13 cellular contexts compared by ENCODE assay signal in the genomic region with DNA sequence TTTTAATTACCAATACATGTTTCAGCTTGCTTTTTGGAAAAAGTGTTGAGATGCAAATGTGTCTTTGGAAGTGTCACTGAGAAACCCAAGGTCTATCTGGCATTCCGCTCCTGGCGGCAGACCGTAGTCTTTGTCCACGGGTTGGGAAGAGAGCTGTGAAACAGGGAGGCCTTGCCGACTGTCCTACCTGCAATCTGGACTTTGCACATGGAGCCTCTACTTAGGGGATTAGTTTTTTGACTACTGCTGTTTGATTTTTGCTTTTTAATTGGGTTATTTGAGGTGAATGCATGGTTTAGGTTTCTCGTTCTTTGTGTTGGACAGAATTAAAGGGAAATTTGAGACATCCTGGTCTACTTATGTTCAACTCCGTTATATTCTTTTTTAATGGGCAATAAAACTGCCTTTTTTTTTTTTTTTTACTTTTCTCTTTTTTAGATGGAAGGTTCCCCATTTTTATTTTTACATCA. TPM values are rescaled to one million over a fixed set of nuclear protein-coding genes. Genes with fewer than 3 reads are reported as not detected.
DNase-seq lines count a peak whose midpoint lies in the region; ATAC-seq, FAIRE-seq and TF ChIP-seq lines count a peak whose summit lies in the region.
"Had no signal": no experiment of that assay in that cellular context is flagged by ENCODE, and none has a peak within 500 bp of the region (broad histone marks: within the 10 kb centered on the region; RNA-seq: fewer than 3 reads in every experiment).

No MANE protein-coding gene starts in this region.

- peak; percentile 22 for TF ChIP-seq CTCF in liver (IDR thresholded peaks at IDR 0.05; ENCODE audit: low read depth, low read length, missing input control)

- ATAC-seq in GM21515 (IDR thresholded peaks at IDR 0.05; ENCODE audit: unreplicated experiment), result peak; percentile 11
- ATAC-seq: stimulated activated naive CD8-positive, alpha-beta T cell treated with anti-CD3 and anti-CD28 coated beads, Interleukin-15, Interleukin-2, amounts not matched to agents 100 U/mL and 50 U/mL, for 24 hours had no signal

- H3K36me3 ChIP-seq in BLaER1 (peaks cover 22% of the 10 kb centered on the region), liver (ENCODE audit: control insufficient read depth in 4 of 4, insufficient read depth in 3 of 4, low read depth in 1 of 4, low read length in 3 of 4) (no peaks in the 10 kb centered on the region), MG63 (peaks cover 56% of the 10 kb centered on the region)
- H3K36me3 ChIP-seq: BE2C had no signal

- H3K4me3 ChIP-seq in BLaER1 (no peak overlapping the region), liver (ENCODE audit: low read depth in 1 of 3, low read length in 3 of 3) (no peak overlapping the region), MG63 (no peak overlapping the region)

- H4K20me1 ChIP-seq in BLaER1, result peaks cover 100% of the 10 kb centered on the region

- H3K9ac ChIP-seq in BLaER1 (no peak overlapping the region; the same call in 1 of the 2 replicates), liver (ENCODE audit: low read depth in 1 of 2, low read length in 2 of 2) (no peak overlapping the region)
- H3K9ac ChIP-seq: parathyroid adenoma had no signal

- peak; percentile 31 to 61 for TF ChIP-seq RAD21 in liver (IDR thresholded peaks at IDR 0.05)

- H3K27me3 ChIP-seq in BLaER1 (no peaks in the 10 kb centered on the region), liver (ENCODE audit: control insufficient read depth in 4 of 4, insufficient read depth in 4 of 4, low read length in 3 of 4) (no peaks in the 10 kb centered on the region), MG63 (no peaks in the 10 kb centered on the region)
- H3K27me3 ChIP-seq: BE2C had no signal

- DNase-seq in NCI-H69 (lab: John Stamatoyannopoulos, UW) (peak; percentile 53), urothelium cell line (ENCODE audit: low spot score) (no peak), MG63 (no peak), NCI-H2081 treated with DMSO at 0.1 percent for 48 hours (lab: John Stamatoyannopoulos, UW) (no peak)
- DNase-seq in activated CD4-positive, CD25-positive, alpha-beta regulatory T cell treated with anti-CD3 and anti-CD28 coated beads, Interleukin-2, amount 50 U/mL, for 72 hours, result no peak
- DNase-seq: activated CD4-positive, alpha-beta T cell treated with anti-CD3 and anti-CD28 coated beads, Interleukin-2, amount 50 U/mL, for 1 hour; BE2C; NCI-H1436; stimulated activated naive CD8-positive, alpha-beta T cell treated with anti-CD3 and anti-CD28 coated beads, Interleukin-15, Interleukin-2, amounts not matched to agents 100 U/mL and 50 U/mL, for 24 hours had no signal

- H3K4me1 ChIP-seq in BLaER1, result peaks cover 81% of the 10 kb centered on the region
- peaks cover 19 to 48% (median 34%) of the 10 kb centered on the region in 4 donors for H3K4me1 ChIP-seq in liver (ENCODE audit: control insufficient read depth in 4 of 4, insufficient read depth in 4 of 4, low read length in 3 of 4)
- H3K4me1 ChIP-seq: parathyroid adenoma had no signal

- FAIRE-seq in urothelium cell line (lab: Jason Lieb, UNC), result no peak

- WGBS in liver, result 41% methylated on average over 7 of the region's 7 CpGs

- H3K9me3 ChIP-seq in BLaER1 (peaks cover 21% of the 10 kb centered on the region), liver (ENCODE audit: control insufficient read depth in 4 of 4, low read length in 3 of 4) (no peaks in the 10 kb centered on the region), MG63 (peaks cover 9% of the 10 kb centered on the region)
- H3K9me3 ChIP-seq: BE2C had no signal

- H3K4me2 ChIP-seq in BLaER1, result peak overlapping the region; percentile 48

- H3K27ac ChIP-seq in BLaER1 (no peak overlapping the region), liver (ENCODE audit: low read depth in 1 of 2, low read length in 2 of 2) (peak overlapping the region; percentile 16 to 56)
- H3K27ac ChIP-seq: parathyroid adenoma had no signal

TF ChIP-seq in liver, 16 proteins besides CTCF, POLR2A, EP300 and RAD21:
- peak; percentile 72 for TF ChIP-seq YY1 (IDR thresholded peaks at IDR 0.05)
- TF ChIP-seq EGR1 (IDR thresholded peaks at IDR 0.05; ENCODE audit: low read depth in 2 of 2), result peak in 1 of 2 donors; percentile 27
- no peak for TF ChIP-seq FOXA1 (IDR thresholded peaks at IDR 0.05)
- TF ChIP-seq RXRA (IDR thresholded peaks at IDR 0.05), result peak; percentile 74 to 85
- TF ChIP-seq, protein P1, sequence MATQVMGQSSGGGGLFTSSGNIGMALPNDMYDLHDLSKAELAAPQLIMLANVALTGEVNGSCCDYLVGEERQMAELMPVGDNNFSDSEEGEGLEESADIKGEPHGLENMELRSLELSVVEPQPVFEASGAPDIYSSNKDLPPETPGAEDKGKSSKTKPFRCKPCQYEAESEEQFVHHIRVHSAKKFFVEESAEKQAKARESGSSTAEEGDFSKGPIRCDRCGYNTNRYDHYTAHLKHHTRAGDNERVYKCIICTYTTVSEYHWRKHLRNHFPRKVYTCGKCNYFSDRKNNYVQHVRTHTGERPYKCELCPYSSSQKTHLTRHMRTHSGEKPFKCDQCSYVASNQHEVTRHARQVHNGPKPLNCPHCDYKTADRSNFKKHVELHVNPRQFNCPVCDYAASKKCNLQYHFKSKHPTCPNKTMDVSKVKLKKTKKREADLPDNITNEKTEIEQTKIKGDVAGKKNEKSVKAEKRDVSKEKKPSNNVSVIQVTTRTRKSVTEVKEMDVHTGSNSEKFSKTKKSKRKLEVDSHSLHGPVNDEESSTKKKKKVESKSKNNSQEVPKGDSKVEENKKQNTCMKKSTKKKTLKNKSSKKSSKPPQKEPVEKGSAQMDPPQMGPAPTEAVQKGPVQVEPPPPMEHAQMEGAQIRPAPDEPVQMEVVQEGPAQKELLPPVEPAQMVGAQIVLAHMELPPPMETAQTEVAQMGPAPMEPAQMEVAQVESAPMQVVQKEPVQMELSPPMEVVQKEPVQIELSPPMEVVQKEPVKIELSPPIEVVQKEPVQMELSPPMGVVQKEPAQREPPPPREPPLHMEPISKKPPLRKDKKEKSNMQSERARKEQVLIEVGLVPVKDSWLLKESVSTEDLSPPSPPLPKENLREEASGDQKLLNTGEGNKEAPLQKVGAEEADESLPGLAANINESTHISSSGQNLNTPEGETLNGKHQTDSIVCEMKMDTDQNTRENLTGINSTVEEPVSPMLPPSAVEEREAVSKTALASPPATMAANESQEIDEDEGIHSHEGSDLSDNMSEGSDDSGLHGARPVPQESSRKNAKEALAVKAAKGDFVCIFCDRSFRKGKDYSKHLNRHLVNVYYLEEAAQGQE (IDR thresholded peaks at IDR 0.05), result peak; percentile 15
- peak; percentile 95 to 96 for TF ChIP-seq HNF4A (conservative IDR thresholded peaks at IDR 0.05)
- peak; percentile 83 for TF ChIP-seq SP1 (IDR thresholded peaks at IDR 0.05)
- no peak for TF ChIP-seq TAF1 (conservative IDR thresholded peaks at IDR 0.05)
- TF ChIP-seq JUND (IDR thresholded peaks at IDR 0.05), result peak in 1 of 2 donors; percentile 49
- TF ChIP-seq, protein P2, sequence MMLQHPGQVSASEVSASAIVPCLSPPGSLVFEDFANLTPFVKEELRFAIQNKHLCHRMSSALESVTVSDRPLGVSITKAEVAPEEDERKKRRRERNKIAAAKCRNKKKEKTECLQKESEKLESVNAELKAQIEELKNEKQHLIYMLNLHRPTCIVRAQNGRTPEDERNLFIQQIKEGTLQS (IDR thresholded peaks at IDR 0.05), result peak; percentile 24
- TF ChIP-seq, protein P3, sequence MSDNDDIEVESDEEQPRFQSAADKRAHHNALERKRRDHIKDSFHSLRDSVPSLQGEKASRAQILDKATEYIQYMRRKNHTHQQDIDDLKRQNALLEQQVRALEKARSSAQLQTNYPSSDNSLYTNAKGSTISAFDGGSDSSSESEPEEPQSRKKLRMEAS (IDR thresholded peaks at IDR 0.05), result peak; percentile 80
- no peak for TF ChIP-seq GABPA (IDR thresholded peaks at IDR 0.05 in 1 of 2, conservative IDR thresholded peaks at IDR 0.05 in 1 of 2)
- no peak for TF ChIP-seq NR2F2 (IDR thresholded peaks at IDR 0.05)
- TF ChIP-seq FOXA2 (IDR thresholded peaks at IDR 0.05), result no peak
- TF ChIP-seq HNF4G (IDR thresholded peaks at IDR 0.05), result peak; percentile 83
- TF ChIP-seq, protein P4, sequence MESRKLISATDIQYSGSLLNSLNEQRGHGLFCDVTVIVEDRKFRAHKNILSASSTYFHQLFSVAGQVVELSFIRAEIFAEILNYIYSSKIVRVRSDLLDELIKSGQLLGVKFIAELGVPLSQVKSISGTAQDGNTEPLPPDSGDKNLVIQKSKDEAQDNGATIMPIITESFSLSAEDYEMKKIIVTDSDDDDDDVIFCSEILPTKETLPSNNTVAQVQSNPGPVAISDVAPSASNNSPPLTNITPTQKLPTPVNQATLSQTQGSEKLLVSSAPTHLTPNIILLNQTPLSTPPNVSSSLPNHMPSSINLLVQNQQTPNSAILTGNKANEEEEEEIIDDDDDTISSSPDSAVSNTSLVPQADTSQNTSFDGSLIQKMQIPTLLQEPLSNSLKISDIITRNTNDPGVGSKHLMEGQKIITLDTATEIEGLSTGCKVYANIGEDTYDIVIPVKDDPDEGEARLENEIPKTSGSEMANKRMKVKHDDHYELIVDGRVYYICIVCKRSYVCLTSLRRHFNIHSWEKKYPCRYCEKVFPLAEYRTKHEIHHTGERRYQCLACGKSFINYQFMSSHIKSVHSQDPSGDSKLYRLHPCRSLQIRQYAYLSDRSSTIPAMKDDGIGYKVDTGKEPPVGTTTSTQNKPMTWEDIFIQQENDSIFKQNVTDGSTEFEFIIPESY (IDR thresholded peaks at IDR 0.05), result peak; percentile 29
TF ChIP-seq in liver: peak in this region for 11.

RNA-seq across cellular contexts. Expression of a gene that starts 25.7 kb away (rescaled TPM):
- 10 to 100 TPM; 21.9 to 86.2 TPM for total RNA-seq in liver
- 10 to 100 TPM in 1 of 2 donors, 1 to 10 TPM in 1; 8.5 to 10.1 TPM for polyA plus RNA-seq in liver
- 123 and 124 TPM in 2 replicates for total RNA-seq in MG63 (2014; rRNA removed; shearing (Covaris generic); ENCODE audit: low replicate concordance)
